ENCODE assay signal across 2 cellular contexts in the genomic region with DNA sequence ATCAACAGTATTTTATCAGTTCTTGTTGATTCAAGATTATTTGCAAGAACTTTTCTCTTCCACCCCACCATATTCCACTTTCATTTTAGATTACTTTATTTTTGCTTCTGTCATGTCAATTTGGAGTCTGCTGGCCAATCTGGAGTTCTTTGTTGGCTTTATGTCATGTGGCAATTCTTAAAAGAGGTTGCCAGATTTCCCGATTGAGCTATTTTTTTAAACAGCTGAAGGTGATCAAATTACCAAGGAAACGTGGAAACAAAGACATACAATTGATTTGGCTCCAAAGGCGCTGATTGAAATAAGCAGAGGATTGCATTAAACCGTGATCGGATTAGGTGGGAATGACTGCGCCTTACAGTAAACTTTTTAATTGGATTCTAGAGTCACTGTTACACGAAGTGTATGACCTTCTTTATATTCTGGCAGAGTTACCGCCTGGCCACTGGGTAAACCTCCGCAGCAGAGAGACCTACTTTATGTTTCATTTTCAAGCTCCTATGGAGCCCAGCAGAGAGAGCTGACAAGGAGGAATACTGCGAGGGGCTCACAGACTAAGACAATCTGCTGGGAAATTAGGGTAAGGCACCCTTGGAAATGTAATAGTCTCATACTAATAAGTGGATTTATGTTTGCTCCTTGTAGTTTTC.
TF ChIP-seq lines count a peak whose summit lies in the region.

No MANE protein-coding gene starts in this region.

TF ChIP-seq in GM23338, 12 proteins besides CTCF, POLR2A, EP300 and RAD21 (continues in another document):
- TF ChIP-seq, protein P1, sequence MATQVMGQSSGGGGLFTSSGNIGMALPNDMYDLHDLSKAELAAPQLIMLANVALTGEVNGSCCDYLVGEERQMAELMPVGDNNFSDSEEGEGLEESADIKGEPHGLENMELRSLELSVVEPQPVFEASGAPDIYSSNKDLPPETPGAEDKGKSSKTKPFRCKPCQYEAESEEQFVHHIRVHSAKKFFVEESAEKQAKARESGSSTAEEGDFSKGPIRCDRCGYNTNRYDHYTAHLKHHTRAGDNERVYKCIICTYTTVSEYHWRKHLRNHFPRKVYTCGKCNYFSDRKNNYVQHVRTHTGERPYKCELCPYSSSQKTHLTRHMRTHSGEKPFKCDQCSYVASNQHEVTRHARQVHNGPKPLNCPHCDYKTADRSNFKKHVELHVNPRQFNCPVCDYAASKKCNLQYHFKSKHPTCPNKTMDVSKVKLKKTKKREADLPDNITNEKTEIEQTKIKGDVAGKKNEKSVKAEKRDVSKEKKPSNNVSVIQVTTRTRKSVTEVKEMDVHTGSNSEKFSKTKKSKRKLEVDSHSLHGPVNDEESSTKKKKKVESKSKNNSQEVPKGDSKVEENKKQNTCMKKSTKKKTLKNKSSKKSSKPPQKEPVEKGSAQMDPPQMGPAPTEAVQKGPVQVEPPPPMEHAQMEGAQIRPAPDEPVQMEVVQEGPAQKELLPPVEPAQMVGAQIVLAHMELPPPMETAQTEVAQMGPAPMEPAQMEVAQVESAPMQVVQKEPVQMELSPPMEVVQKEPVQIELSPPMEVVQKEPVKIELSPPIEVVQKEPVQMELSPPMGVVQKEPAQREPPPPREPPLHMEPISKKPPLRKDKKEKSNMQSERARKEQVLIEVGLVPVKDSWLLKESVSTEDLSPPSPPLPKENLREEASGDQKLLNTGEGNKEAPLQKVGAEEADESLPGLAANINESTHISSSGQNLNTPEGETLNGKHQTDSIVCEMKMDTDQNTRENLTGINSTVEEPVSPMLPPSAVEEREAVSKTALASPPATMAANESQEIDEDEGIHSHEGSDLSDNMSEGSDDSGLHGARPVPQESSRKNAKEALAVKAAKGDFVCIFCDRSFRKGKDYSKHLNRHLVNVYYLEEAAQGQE (IDR thresholded peaks at IDR 0.05; ENCODE audit: unreplicated experiment): no peak
- TF ChIP-seq ZNF331 (CRISPR knock-in tag; IDR thresholded peaks at IDR 0.05; ENCODE audit: low read depth) (no peak), EZH2phosphoT487 (IDR thresholded peaks at IDR 0.05; ENCODE audit: unreplicated experiment) (no peak), NANOG (IDR thresholded peaks at IDR 0.05; ENCODE audit: borderline replicate concordance) (no peak), JUNB (IDR thresholded peaks at IDR 0.05; ENCODE audit: unreplicated experiment) (no peak), ZNF114 (CRISPR knock-in tag; IDR thresholded peaks at IDR 0.05) (no peak), EZH2 (IDR thresholded peaks at IDR 0.05; ENCODE audit: low read depth, unreplicated experiment) (no peak), STAT1 (IDR thresholded peaks at IDR 0.05; ENCODE audit: unreplicated experiment) (no peak), CREB1 (CRISPR knock-in tag; IDR thresholded peaks at IDR 0.05; ENCODE audit: low read depth) (no peak), POLR2AphosphoS5 (IDR thresholded peaks at IDR 0.05; ENCODE audit: low read depth) (no peak)
- TF ChIP-seq, protein P2, sequence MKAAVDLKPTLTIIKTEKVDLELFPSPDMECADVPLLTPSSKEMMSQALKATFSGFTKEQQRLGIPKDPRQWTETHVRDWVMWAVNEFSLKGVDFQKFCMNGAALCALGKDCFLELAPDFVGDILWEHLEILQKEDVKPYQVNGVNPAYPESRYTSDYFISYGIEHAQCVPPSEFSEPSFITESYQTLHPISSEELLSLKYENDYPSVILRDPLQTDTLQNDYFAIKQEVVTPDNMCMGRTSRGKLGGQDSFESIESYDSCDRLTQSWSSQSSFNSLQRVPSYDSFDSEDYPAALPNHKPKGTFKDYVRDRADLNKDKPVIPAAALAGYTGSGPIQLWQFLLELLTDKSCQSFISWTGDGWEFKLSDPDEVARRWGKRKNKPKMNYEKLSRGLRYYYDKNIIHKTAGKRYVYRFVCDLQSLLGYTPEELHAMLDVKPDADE (IDR thresholded peaks at IDR 0.05): no peak

TF ChIP-seq in H1, 55 proteins besides CTCF, POLR2A, EP300 and RAD21:
- TF ChIP-seq CHD7 (IDR thresholded peaks at IDR 0.05; ENCODE audit: insufficient replicate concordance, low read length) (no peak), CTBP2 (IDR thresholded peaks at IDR 0.05; ENCODE audit: borderline replicate concordance, insufficient read depth, insufficient read length, low read length) (no peak), ZNF274 (IDR thresholded peaks at IDR 0.05; ENCODE audit: borderline replicate concordance, extremely low read depth, low read length) (no peak), HDAC6 (IDR thresholded peaks at IDR 0.05; ENCODE audit: low read depth, low read length) (no peak), CHD1 (IDR thresholded peaks at IDR 0.05; ENCODE audit: low read depth, low read length) (no peak), PHF8 (conservative IDR thresholded peaks at IDR 0.05; ENCODE audit: low read depth, low read length) (no peak), CHD2 (IDR thresholded peaks at IDR 0.05; ENCODE audit: low read length) (no peak), MAX (IDR thresholded peaks at IDR 0.05) (no peak), RFX5 (IDR thresholded peaks at IDR 0.05; ENCODE audit: borderline replicate concordance, low read depth, low read length) (no peak), NANOG (IDR thresholded peaks at IDR 0.05; ENCODE audit: insufficient read depth, low read depth, low read length, poor library complexity, severe bottlenecking) (no peak), SP1 (IDR thresholded peaks at IDR 0.05; ENCODE audit: low read depth, low read length) (no peak), KDM1A (IDR thresholded peaks at IDR 0.05; ENCODE audit: borderline replicate concordance, low read length) (no peak), SP2 (IDR thresholded peaks at IDR 0.05; ENCODE audit: low read length) (no peak), RNF2 (IDR thresholded peaks at IDR 0.05; ENCODE audit: borderline replicate concordance, low read depth, low read length, missing control alignments, poor library complexity, severe bottlenecking) (no peak)
TF ChIP-seq in H1: peak in this region for 0.
